ENCODE assay signal across 8 cellular contexts in genomic region chr3:15241341-15241740, GRCh38. TPM values are rescaled to one million over a fixed set of nuclear protein-coding genes. Genes with fewer than 3 reads are reported as not detected.
DNase-seq lines count a peak whose midpoint lies in the region; ATAC-seq and TF ChIP-seq lines count a peak whose summit lies in the region.

No MANE protein-coding gene starts in this region.

- H3K4me3 ChIP-seq in AG04450 (ENCODE audit: low read depth, low read length) = no peak overlapping the region
- no peak overlapping the region for H3K4me3 ChIP-seq in GM12875 (ENCODE audit: low read depth, low read length)
- no peak overlapping the region for H3K4me3 ChIP-seq in sigmoid colon

- no peak for TF ChIP-seq POLR2A in sigmoid colon (IDR thresholded peaks at IDR 0.05)

- TF ChIP-seq CTCF in AG04450 (IDR thresholded peaks at IDR 0.05; ENCODE audit: low read depth, low read length) = 0 out of 2 replicates have a peak, but pooled peaks have one; percentile 26
- peak; percentile 46; the same call in 1 of the 2 replicates for TF ChIP-seq CTCF in GM12875 (IDR thresholded peaks at IDR 0.05; ENCODE audit: borderline replicate concordance, insufficient read depth, low read depth, low read length)
- TF ChIP-seq CTCF in sigmoid colon (IDR thresholded peaks at IDR 0.05) = peak in 1 of 4 experiments; percentile 10

- H3K27me3 ChIP-seq in AG04450 (ENCODE audit: control insufficient read depth, insufficient read depth, low read length) = no peaks in the 10 kb centered on the region
- H3K27me3 ChIP-seq in sigmoid colon = no peaks in the 10 kb centered on the region

- WGBS in sigmoid colon, 2 donors = 97% methylated on average over 1 of the region's 1 CpG

- H3K36me3 ChIP-seq in sigmoid colon = peaks cover 19 to 95% (median 42%) of the 10 kb centered on the region in 4 donors

- TF ChIP-seq EP300 in sigmoid colon (IDR thresholded peaks at IDR 0.05) = no peak

- H3K4me3 Mint-ChIP-seq in activated T-helper 2 cell treated with anti-CD3 and anti-CD28 coated beads, Interferon-gamma antibody, Interleukin-2, Interleukin-4, amounts not matched to agents 10 μg/mL and 5 μg/mL and 100 μg/mL, durations not matched to agents 14 hours and 24 hours and 36 hours (ENCODE audit: low read depth) = no peak overlapping the region

- H3K36me3 Mint-ChIP-seq in activated T-helper 2 cell treated with anti-CD3 and anti-CD28 coated beads, Interferon-gamma antibody, Interleukin-2, Interleukin-4, amounts not matched to agents 10 μg/mL and 5 μg/mL and 100 μg/mL, durations not matched to agents 14 hours and 24 hours and 36 hours (ENCODE audit: low read depth) = peaks cover 58% of the 10 kb centered on the region

- ATAC-seq in HG03439 (IDR thresholded peaks at IDR 0.05; ENCODE audit: unreplicated experiment) = no peak

- DNase-seq in AG04450 (ENCODE audit: low read depth, low spot score) (no peak), T follicular helper cell (ENCODE audit: low read depth) (peak; percentile 36), sigmoid colon (peak; percentile 71), NCI-H2107 (lab: John Stamatoyannopoulos, UW) (no peak)
- DNase-seq in effector CD8-positive, alpha-beta T cell (lab: John Stamatoyannopoulos, UW) = peak; percentile 8
- no peak for DNase-seq in activated T-helper 2 cell treated with anti-CD3 and anti-CD28 coated beads, Interferon-gamma antibody, Interleukin-2, Interleukin-4, amounts not matched to agents 10 μg/mL and 5 μg/mL and 100 μg/mL, durations not matched to agents 14 hours and 24 hours and 36 hours (ENCODE audit: low spot score)

- H3K27me3 Mint-ChIP-seq in activated T-helper 2 cell treated with anti-CD3 and anti-CD28 coated beads, Interferon-gamma antibody, Interleukin-2, Interleukin-4, amounts not matched to agents 10 μg/mL and 5 μg/mL and 100 μg/mL, durations not matched to agents 14 hours and 24 hours and 36 hours (ENCODE audit: low read depth) = no peaks in the 10 kb centered on the region

- H3K9me3 Mint-ChIP-seq in activated T-helper 2 cell treated with anti-CD3 and anti-CD28 coated beads, Interferon-gamma antibody, Interleukin-2, Interleukin-4, amounts not matched to agents 10 μg/mL and 5 μg/mL and 100 μg/mL, durations not matched to agents 14 hours and 24 hours and 36 hours = no peaks in the 10 kb centered on the region

- intact Hi-C loops in sigmoid colon (cut with DNase I) = no loop called here
- intact Hi-C loops in activated T-helper 2 cell treated with anti-CD3 and anti-CD28 coated beads, Interferon-gamma antibody, Interleukin-2, Interleukin-4, amounts not matched to agents 10 μg/mL and 5 μg/mL and 100 μg/mL, durations not matched to agents 14 hours and 24 hours and 36 hours (cut with micrococcal nuclease) = no loop called here

- H3K27ac ChIP-seq in AG04450 (ENCODE audit: low read depth, low read length) = no peak overlapping the region
- H3K27ac ChIP-seq in sigmoid colon = no peak overlapping the region

- no peak overlapping the region for H3K27ac Mint-ChIP-seq in activated T-helper 2 cell treated with anti-CD3 and anti-CD28 coated beads, Interferon-gamma antibody, Interleukin-2, Interleukin-4, amounts not matched to agents 10 μg/mL and 5 μg/mL and 100 μg/mL, durations not matched to agents 14 hours and 24 hours and 36 hours

- CTCF ChIA-PET in AG04450 (lab: Charles Lee) = interaction anchor here (0.9 to 3.9 kb wide), 5 partner anchors 19 to 164 kb away, joined by 3 to 14 read pairs (median 3); no protein-coding TSS in a partner anchor

- POLR2A ChIA-PET in AG04450 (lab: Yijun Ruan, JAX) = no interaction called here

- peaks cover 10% of the 10 kb centered on the region for H3K4me1 Mint-ChIP-seq in activated T-helper 2 cell treated with anti-CD3 and anti-CD28 coated beads, Interferon-gamma antibody, Interleukin-2, Interleukin-4, amounts not matched to agents 10 μg/mL and 5 μg/mL and 100 μg/mL, durations not matched to agents 14 hours and 24 hours and 36 hours (ENCODE audit: low read depth)

- no peaks in the 10 kb centered on the region for H3K4me1 ChIP-seq in sigmoid colon

- no peaks in the 10 kb centered on the region for H3K9me3 ChIP-seq in AG04450 (ENCODE audit: control insufficient read depth, insufficient read depth, low read length)
- H3K9me3 ChIP-seq in sigmoid colon = no peaks in the 10 kb centered on the region

RNA-seq across cellular contexts. Expression of gene CAPN7, which starts 35.3 kb away (rescaled TPM):
- 21.8 and 29.0 TPM in 2 replicates for polyA plus RNA-seq in AG04450 (2011; rRNA removed)
- 20.0 and 23.8 TPM in 2 replicates for polyA minus RNA-seq in AG04450 (2011; rRNA and poly(A)+ RNA removed)
- 10 to 100 TPM; 52.8 to 70.8 (median 58.6) TPM for total RNA-seq in sigmoid colon
- polyA plus RNA-seq in sigmoid colon = 10 to 100 TPM; 12.5 to 15.6 (median 13.2) TPM
- total RNA-seq in activated T-helper 2 cell treated with anti-CD3 and anti-CD28 coated beads, Interferon-gamma antibody, Interleukin-2, Interleukin-4, amounts not matched to agents 10 μg/mL and 5 μg/mL and 100 μg/mL, durations not matched to agents 14 hours and 24 hours and 36 hours = 31.8 and 33.4 TPM in 2 replicates

Comparison
In these comparisons a context has a peak if more than half of its experiments do, and no peak if none do; other contexts are left out.
1. DNase-seq: peak in T follicular helper cell (single experiment), effector CD8-positive, alpha-beta T cell (single experiment) and sigmoid colon (single experiment); none in AG04450 (single experiment), activated T-helper 2 cell treated with anti-CD3 and anti-CD28 coated beads, Interferon-gamma antibody, Interleukin-2, Interleukin-4, amounts not matched to agents 10 μg/mL and 5 μg/mL and 100 μg/mL, durations not matched to agents 14 hours and 24 hours and 36 hours (single experiment) and NCI-H2107 (single experiment).